Comparison of ENCODE assay signal across 8 cellular contexts in the genomic region with DNA sequence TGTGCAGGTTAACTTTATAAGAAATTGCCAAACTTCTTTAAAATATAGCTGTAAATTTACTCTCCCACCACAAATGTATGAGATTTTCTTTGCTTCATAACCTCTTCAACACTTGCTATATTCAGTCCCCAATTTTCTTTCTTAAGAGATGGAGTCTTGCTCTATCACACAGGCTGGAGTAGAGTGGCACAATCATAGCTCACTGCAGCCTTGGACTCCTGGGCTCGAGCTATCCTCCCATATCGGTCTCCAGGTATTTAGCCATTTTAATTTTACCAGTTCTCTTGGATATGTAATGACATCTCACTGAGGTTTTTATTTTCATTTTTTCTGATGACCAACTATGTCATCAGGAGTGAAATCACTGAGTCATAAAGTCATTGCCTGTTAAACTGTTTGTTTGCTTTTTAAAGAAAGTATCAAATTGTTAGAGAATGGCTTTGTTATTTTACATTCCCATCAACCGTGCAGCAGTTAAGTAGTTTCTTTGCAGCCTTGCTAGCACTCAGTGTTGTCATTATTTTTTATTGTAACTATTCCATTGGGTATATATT. TPM values are rescaled to one million over a fixed set of nuclear protein-coding genes. Genes with fewer than 3 reads are reported as not detected.
DNase-seq lines count a peak whose midpoint lies in the region; ATAC-seq and TF ChIP-seq lines count a peak whose summit lies in the region.
"Not testable (repeated sequence)": the region's sequence is repeated elsewhere in the genome, so short reads cannot be mapped to it uniquely, and the experiment has no call there.

No MANE protein-coding gene starts in this region.

- H3K4me3 Mint-ChIP-seq in CD4-positive, CD25-positive, alpha-beta regulatory T cell: peak overlapping the region; percentile 44 to 90 (median 66)
- peak overlapping the region; percentile 85 for H3K4me3 Mint-ChIP-seq in activated T-cell treated with anti-CD3 and anti-CD28 coated beads, Interleukin-2, amount 50 U/mL, for 24 hours
- peak overlapping the region; percentile 57 to 75 (median 69) for H3K4me3 Mint-ChIP-seq in brain
- H3K4me3 Mint-ChIP-seq in naive thymus-derived CD8-positive, alpha-beta T cell: peak overlapping the region in 6 of 10 donors; percentile 5 to 62 (median 48)
- H3K4me3 Mint-ChIP-seq in stimulated activated naive CD8-positive, alpha-beta T cell treated with anti-CD3 and anti-CD28 coated beads, Interleukin-15, Interleukin-2, amounts not matched to agents 100 ng/mL and 50 ng/mL, for 24 hours: peak overlapping the region; percentile 32

- H3K27me3 ChIP-seq in CD4-positive, CD25-positive, alpha-beta regulatory T cell (ENCODE audit: control insufficient read depth, insufficient read depth, low read length); HCT116 (ENCODE audit: insufficient read depth, low read length); Panc1 (ENCODE audit: control insufficient read depth, insufficient read depth, low read length): not testable (repeated sequence)

- H3K9me3 Mint-ChIP-seq in CD4-positive, CD25-positive, alpha-beta regulatory T cell; activated T-cell treated with anti-CD3 and anti-CD28 coated beads, Interleukin-2, amount 50 U/mL, for 24 hours; brain; naive thymus-derived CD8-positive, alpha-beta T cell; stimulated activated naive CD8-positive, alpha-beta T cell treated with anti-CD3 and anti-CD28 coated beads, Interleukin-15, Interleukin-2, amounts not matched to agents 100 ng/mL and 50 ng/mL, for 24 hours: not testable (repeated sequence)

- DNase-seq in CD4-positive, CD25-positive, alpha-beta regulatory T cell; HCT116 (ENCODE audit: low read depth, low spot score); Panc1 (ENCODE audit: low read depth, low spot score); activated T-cell treated with anti-CD3 and anti-CD28 coated beads, Interleukin-2, amount 50 U/mL, for 24 hours; naive thymus-derived CD8-positive, alpha-beta T cell: not testable (repeated sequence)
- peak; percentile 18 for DNase-seq in fibroblast of mammary gland (ENCODE audit: low read depth)

- peaks cover 26% of the 10 kb centered on the region for H3K79me2 ChIP-seq in HCT116 (ENCODE audit: insufficient read depth, low read length)

- CTCF ChIA-PET in HCT116 (lab: Charles Lee); Panc1 (lab: Charles Lee): not testable (repeated sequence)

- in situ Hi-C loops in Panc1 (cut with HindIII; ENCODE audit: low pct_unique_long_range_greater_than_20kb, low sequenced_read_pairs): not testable (repeated sequence)

- ATAC-seq in CD4-positive, CD25-positive, alpha-beta regulatory T cell (ENCODE audit: low read depth in 2 of 2); HCT116; Panc1; naive thymus-derived CD8-positive, alpha-beta T cell: not testable (repeated sequence)

- H3K27me3 Mint-ChIP-seq in CD4-positive, CD25-positive, alpha-beta regulatory T cell; activated T-cell treated with anti-CD3 and anti-CD28 coated beads, Interleukin-2, amount 50 U/mL, for 24 hours; brain; naive thymus-derived CD8-positive, alpha-beta T cell; stimulated activated naive CD8-positive, alpha-beta T cell treated with anti-CD3 and anti-CD28 coated beads, Interleukin-15, Interleukin-2, amounts not matched to agents 100 ng/mL and 50 ng/mL, for 24 hours: not testable (repeated sequence)

- H2AFZ ChIP-seq in HCT116 (ENCODE audit: low read depth, low read length, poor library complexity, severe bottlenecking): not testable (repeated sequence)

- H3K9me2 ChIP-seq in HCT116 (ENCODE audit: insufficient read depth): not testable (repeated sequence)

- POLR2A ChIA-PET in HCT116 (lab: Charles Lee); Panc1 (lab: Charles Lee); naive thymus-derived CD8-positive, alpha-beta T cell (lab: Charles Lee): not testable (repeated sequence)

- not testable (repeated sequence) for H3K9me3 ChIP-seq in CD4-positive, CD25-positive, alpha-beta regulatory T cell (ENCODE audit: control insufficient read depth in 2 of 2, low read length in 2 of 2); HCT116 (ENCODE audit: control insufficient read depth in 1 of 2, insufficient read depth in 1 of 2, low read depth in 1 of 2, low read length in 2 of 2); Panc1 (ENCODE audit: control insufficient read depth, insufficient read depth, low read depth, low read length)

- H3K36me3 Mint-ChIP-seq in CD4-positive, CD25-positive, alpha-beta regulatory T cell; brain; naive thymus-derived CD8-positive, alpha-beta T cell; stimulated activated naive CD8-positive, alpha-beta T cell treated with anti-CD3 and anti-CD28 coated beads, Interleukin-15, Interleukin-2, amounts not matched to agents 100 ng/mL and 50 ng/mL, for 24 hours (ENCODE audit: low read depth): not testable (repeated sequence)
- peaks cover 24% of the 10 kb centered on the region for H3K36me3 Mint-ChIP-seq in activated T-cell treated with anti-CD3 and anti-CD28 coated beads, Interleukin-2, amount 50 U/mL, for 24 hours (ENCODE audit: low read depth)

- not testable (repeated sequence) for H4K20me1 ChIP-seq in HCT116 (ENCODE audit: insufficient read depth)

- H3K36me3 ChIP-seq in CD4-positive, CD25-positive, alpha-beta regulatory T cell (ENCODE audit: control insufficient read depth, insufficient read depth, low read length); HCT116 (ENCODE audit: control insufficient read depth in 1 of 2, insufficient read depth in 2 of 2, low read length in 2 of 2); Panc1 (ENCODE audit: control insufficient read depth, insufficient read depth, low read length): not testable (repeated sequence)

- H3K4me3 ChIP-seq in CD4-positive, CD25-positive, alpha-beta regulatory T cell (ENCODE audit: low read depth, low read length); HCT116 (replicated peaks in 1 of 2; ENCODE audit: low read depth in 1 of 2, low read length in 2 of 2); fibroblast of mammary gland (ENCODE audit: control insufficient read depth, low read depth, low read length): not testable (repeated sequence)
- H3K4me3 ChIP-seq in Panc1 (ENCODE audit: low read depth in 2 of 2, low read length in 2 of 2): peak overlapping the region; percentile 15 to 33; a peak in 3 of 4 replicates

- H3K4me2 ChIP-seq in HCT116 (ENCODE audit: low read length): peak overlapping the region; percentile 35; the same call in 1 of the 2 replicates

- H3K4me1 Mint-ChIP-seq in CD4-positive, CD25-positive, alpha-beta regulatory T cell: peaks cover 15 to 29% (median 23%) of the 10 kb centered on the region in 4 donors
- peaks cover 24% of the 10 kb centered on the region for H3K4me1 Mint-ChIP-seq in activated T-cell treated with anti-CD3 and anti-CD28 coated beads, Interleukin-2, amount 50 U/mL, for 24 hours (ENCODE audit: low read depth)
- peaks cover 34% of the 10 kb centered on the region for H3K4me1 Mint-ChIP-seq in brain
- H3K4me1 Mint-ChIP-seq in naive thymus-derived CD8-positive, alpha-beta T cell: peaks cover 3 to 27% (median 24%) of the 10 kb centered on the region in 4 donors
- peaks cover 32% of the 10 kb centered on the region for H3K4me1 Mint-ChIP-seq in stimulated activated naive CD8-positive, alpha-beta T cell treated with anti-CD3 and anti-CD28 coated beads, Interleukin-15, Interleukin-2, amounts not matched to agents 100 ng/mL and 50 ng/mL, for 24 hours (ENCODE audit: low read depth)

- TF ChIP-seq POLR2A in HCT116 (IDR thresholded peaks at IDR 0.05; ENCODE audit: borderline replicate concordance, extremely low read depth, insufficient read depth, insufficient read length): not testable (repeated sequence)

- not testable (repeated sequence) for H3K27ac ChIP-seq in CD4-positive, CD25-positive, alpha-beta regulatory T cell (ENCODE audit: insufficient read depth, low read length, poor library complexity, severe bottlenecking); HCT116 (ENCODE audit: low read depth, low read length); Panc1 (ENCODE audit: low read length)

- intact Hi-C loops in HCT116 (cut with micrococcal nuclease); Panc1 (cut with micrococcal nuclease; ENCODE audit: unreplicated experiment): not testable (repeated sequence)

- RAD21 ChIA-PET in HCT116 (lab: Charles Lee; ENCODE audit: low non-redundant PET in 1 of 2, low total read pairs in 2 of 2, uncharacterized antibody in 2 of 2, unreplicated experiment in 2 of 2): not testable (repeated sequence)

- not testable (repeated sequence) for TF ChIP-seq CTCF in HCT116 (IDR thresholded peaks at IDR 0.05 in 2 of 3, conservative IDR thresholded peaks at IDR 0.05 in 1 of 3; ENCODE audit: borderline replicate concordance in 1 of 3, insufficient read depth in 1 of 3, low read depth in 2 of 3, low read length in 2 of 3); Panc1 (IDR thresholded peaks at IDR 0.05); brain (conservative IDR thresholded peaks at IDR 0.05); fibroblast of mammary gland (conservative IDR thresholded peaks at IDR 0.05; ENCODE audit: control insufficient read depth, insufficient read depth, low read depth, low read length)

- H3K9ac ChIP-seq in HCT116 (ENCODE audit: low read length): not testable (repeated sequence)

- BruUV-seq in HCT116 (replicated peaks; lab: Mats Ljungman, UMichigan): TSS peak; percentile 55
- BruUV-seq in Panc1 (replicated peaks; lab: Mats Ljungman, UMichigan): TSS peak; percentile 72

- TF ChIP-seq RAD21 in HCT116 (IDR thresholded peaks at IDR 0.05; ENCODE audit: low read depth): not testable (repeated sequence)

- peak overlapping the region in 1 of 3 donors; percentile 32 for H3K27ac Mint-ChIP-seq in CD4-positive, CD25-positive, alpha-beta regulatory T cell
- H3K27ac Mint-ChIP-seq in activated T-cell treated with anti-CD3 and anti-CD28 coated beads, Interleukin-2, amount 50 U/mL, for 24 hours; stimulated activated naive CD8-positive, alpha-beta T cell treated with anti-CD3 and anti-CD28 coated beads, Interleukin-15, Interleukin-2, amounts not matched to agents 100 ng/mL and 50 ng/mL, for 24 hours: not testable (repeated sequence)
- H3K27ac Mint-ChIP-seq in brain: peak overlapping the region in 4 of 5 experiments; percentile 7 to 32 (median 10)
- peak overlapping the region in 2 of 10 donors; percentile 44 to 59 for H3K27ac Mint-ChIP-seq in naive thymus-derived CD8-positive, alpha-beta T cell

- H3K4me1 ChIP-seq in CD4-positive, CD25-positive, alpha-beta regulatory T cell (ENCODE audit: control insufficient read depth, insufficient read depth, low read length, poor library complexity, severe bottlenecking); HCT116 (ENCODE audit: control insufficient read depth in 1 of 2, insufficient read depth in 2 of 2, low read length in 2 of 2): not testable (repeated sequence)
- peaks cover 10% of the 10 kb centered on the region; the same call in 1 of the 2 replicates for H3K4me1 ChIP-seq in Panc1 (ENCODE audit: control insufficient read depth, insufficient read depth, low read length)

RNA-seq across cellular contexts. Expression of a gene that starts 17.2 kb away (rescaled TPM):
- 3.6 TPM for total RNA-seq in CD4-positive, CD25-positive, alpha-beta regulatory T cell
- under 1 TPM in 1 of 4 donors, not detected in 3; 0.09 TPM for polyA plus RNA-seq in CD4-positive, CD25-positive, alpha-beta regulatory T cell
- total RNA-seq in HCT116 (2021; ENCODE audit: unreplicated experiment) (2.8 TPM), Panc1 (2021; ENCODE audit: unreplicated experiment) (1.5 TPM)
- polyA plus RNA-seq in HCT116 (2012): 2.4 TPM in 2 replicates
- 1.2 TPM for polyA plus RNA-seq in Panc1 (2012; ENCODE audit: insufficient read length)
- 4.7 TPM for polyA plus RNA-seq in brain (ENCODE audit: insufficient read depth, low read depth, low replicate concordance)
- 1 to 10 TPM; 5.8 to 6.6 TPM for total RNA-seq in naive thymus-derived CD8-positive, alpha-beta T cell
- under 1 TPM in 2 of 3 donors, not detected in 1; 0.15 TPM for polyA plus RNA-seq in naive thymus-derived CD8-positive, alpha-beta T cell

Comparison
In these comparisons a context has a peak if more than half of its experiments do, and no peak if none do; other contexts are left out.
1. H3K4me3 Mint-ChIP-seq: peak in every context shown above with its lines; median percentile 85 in activated T-cell treated with anti-CD3 and anti-CD28 coated beads, Interleukin-2, amount 50 U/mL, for 24 hours; 69 in brain; 66 in CD4-positive, CD25-positive, alpha-beta regulatory T cell; 48 in naive thymus-derived CD8-positive, alpha-beta T cell; 32 in stimulated activated naive CD8-positive, alpha-beta T cell treated with anti-CD3 and anti-CD28 coated beads, Interleukin-15, Interleukin-2, amounts not matched to agents 100 ng/mL and 50 ng/mL, for 24 hours.